In genomic region chr11:134731562-134731961, GRCh38 we compare ENCODE assay signal across 2 cellular contexts.
A peak's percentile ranks its signal among the peaks of the same experiment; 100 is the strongest.
TF ChIP-seq lines count a peak whose summit lies in the region.

No MANE protein-coding gene starts in this region.

TF ChIP-seq in H1, 55 proteins besides CTCF, POLR2A, EP300 and RAD21 (continues in another document):
- TF ChIP-seq CREB1 (IDR thresholded peaks at IDR 0.05) (peak; percentile 35; the same call in 1 of the 2 replicates), POU5F1 (IDR thresholded peaks at IDR 0.05; ENCODE audit: low read depth, low read length) (no peak), YY1 (IDR thresholded peaks at IDR 0.05; ENCODE audit: low read depth, low read length) (peak; percentile 51; the same call in 1 of the 2 replicates), CHD2 (IDR thresholded peaks at IDR 0.05; ENCODE audit: low read length) (no peak), CEBPB (IDR thresholded peaks at IDR 0.05; ENCODE audit: low read depth, low read length) (no peak), EGR1 (IDR thresholded peaks at IDR 0.05; ENCODE audit: borderline replicate concordance, low read depth, low read length) (no peak), GTF2F1 (IDR thresholded peaks at IDR 0.05; ENCODE audit: borderline replicate concordance, low read depth, low read length) (no peak), CTBP2 (IDR thresholded peaks at IDR 0.05; ENCODE audit: borderline replicate concordance, insufficient read depth, insufficient read length, low read length) (peak; percentile 93), CBX5 (IDR thresholded peaks at IDR 0.05; ENCODE audit: low read depth, low read length) (no peak), SIRT6 (IDR thresholded peaks at IDR 0.05; ENCODE audit: low read length) (no peak), RBBP5 (IDR thresholded peaks at IDR 0.05; ENCODE audit: borderline replicate concordance, low read depth, low read length) (no peak), SRF (IDR thresholded peaks at IDR 0.05; ENCODE audit: low read depth, low read length) (no peak), TAF7 (optimal IDR thresholded peaks at IDR 0.05; ENCODE audit: borderline replicate concordance, low read depth, low read length) (no peak), BACH1 (IDR thresholded peaks at IDR 0.05; ENCODE audit: low read length) (no peak), TCF12 (IDR thresholded peaks at IDR 0.05; ENCODE audit: low read depth, low read length) (0 out of 2 replicates have a peak, but pooled peaks have one; percentile 55), RNF2 (IDR thresholded peaks at IDR 0.05; ENCODE audit: borderline replicate concordance, low read depth, low read length, missing control alignments, poor library complexity, severe bottlenecking) (no peak)
- TF ChIP-seq, protein P1, sequence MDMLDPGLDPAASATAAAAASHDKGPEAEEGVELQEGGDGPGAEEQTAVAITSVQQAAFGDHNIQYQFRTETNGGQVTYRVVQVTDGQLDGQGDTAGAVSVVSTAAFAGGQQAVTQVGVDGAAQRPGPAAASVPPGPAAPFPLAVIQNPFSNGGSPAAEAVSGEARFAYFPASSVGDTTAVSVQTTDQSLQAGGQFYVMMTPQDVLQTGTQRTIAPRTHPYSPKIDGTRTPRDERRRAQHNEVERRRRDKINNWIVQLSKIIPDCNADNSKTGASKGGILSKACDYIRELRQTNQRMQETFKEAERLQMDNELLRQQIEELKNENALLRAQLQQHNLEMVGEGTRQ (IDR thresholded peaks at IDR 0.05; ENCODE audit: low read length), result no peak
- TF ChIP-seq, protein P2, sequence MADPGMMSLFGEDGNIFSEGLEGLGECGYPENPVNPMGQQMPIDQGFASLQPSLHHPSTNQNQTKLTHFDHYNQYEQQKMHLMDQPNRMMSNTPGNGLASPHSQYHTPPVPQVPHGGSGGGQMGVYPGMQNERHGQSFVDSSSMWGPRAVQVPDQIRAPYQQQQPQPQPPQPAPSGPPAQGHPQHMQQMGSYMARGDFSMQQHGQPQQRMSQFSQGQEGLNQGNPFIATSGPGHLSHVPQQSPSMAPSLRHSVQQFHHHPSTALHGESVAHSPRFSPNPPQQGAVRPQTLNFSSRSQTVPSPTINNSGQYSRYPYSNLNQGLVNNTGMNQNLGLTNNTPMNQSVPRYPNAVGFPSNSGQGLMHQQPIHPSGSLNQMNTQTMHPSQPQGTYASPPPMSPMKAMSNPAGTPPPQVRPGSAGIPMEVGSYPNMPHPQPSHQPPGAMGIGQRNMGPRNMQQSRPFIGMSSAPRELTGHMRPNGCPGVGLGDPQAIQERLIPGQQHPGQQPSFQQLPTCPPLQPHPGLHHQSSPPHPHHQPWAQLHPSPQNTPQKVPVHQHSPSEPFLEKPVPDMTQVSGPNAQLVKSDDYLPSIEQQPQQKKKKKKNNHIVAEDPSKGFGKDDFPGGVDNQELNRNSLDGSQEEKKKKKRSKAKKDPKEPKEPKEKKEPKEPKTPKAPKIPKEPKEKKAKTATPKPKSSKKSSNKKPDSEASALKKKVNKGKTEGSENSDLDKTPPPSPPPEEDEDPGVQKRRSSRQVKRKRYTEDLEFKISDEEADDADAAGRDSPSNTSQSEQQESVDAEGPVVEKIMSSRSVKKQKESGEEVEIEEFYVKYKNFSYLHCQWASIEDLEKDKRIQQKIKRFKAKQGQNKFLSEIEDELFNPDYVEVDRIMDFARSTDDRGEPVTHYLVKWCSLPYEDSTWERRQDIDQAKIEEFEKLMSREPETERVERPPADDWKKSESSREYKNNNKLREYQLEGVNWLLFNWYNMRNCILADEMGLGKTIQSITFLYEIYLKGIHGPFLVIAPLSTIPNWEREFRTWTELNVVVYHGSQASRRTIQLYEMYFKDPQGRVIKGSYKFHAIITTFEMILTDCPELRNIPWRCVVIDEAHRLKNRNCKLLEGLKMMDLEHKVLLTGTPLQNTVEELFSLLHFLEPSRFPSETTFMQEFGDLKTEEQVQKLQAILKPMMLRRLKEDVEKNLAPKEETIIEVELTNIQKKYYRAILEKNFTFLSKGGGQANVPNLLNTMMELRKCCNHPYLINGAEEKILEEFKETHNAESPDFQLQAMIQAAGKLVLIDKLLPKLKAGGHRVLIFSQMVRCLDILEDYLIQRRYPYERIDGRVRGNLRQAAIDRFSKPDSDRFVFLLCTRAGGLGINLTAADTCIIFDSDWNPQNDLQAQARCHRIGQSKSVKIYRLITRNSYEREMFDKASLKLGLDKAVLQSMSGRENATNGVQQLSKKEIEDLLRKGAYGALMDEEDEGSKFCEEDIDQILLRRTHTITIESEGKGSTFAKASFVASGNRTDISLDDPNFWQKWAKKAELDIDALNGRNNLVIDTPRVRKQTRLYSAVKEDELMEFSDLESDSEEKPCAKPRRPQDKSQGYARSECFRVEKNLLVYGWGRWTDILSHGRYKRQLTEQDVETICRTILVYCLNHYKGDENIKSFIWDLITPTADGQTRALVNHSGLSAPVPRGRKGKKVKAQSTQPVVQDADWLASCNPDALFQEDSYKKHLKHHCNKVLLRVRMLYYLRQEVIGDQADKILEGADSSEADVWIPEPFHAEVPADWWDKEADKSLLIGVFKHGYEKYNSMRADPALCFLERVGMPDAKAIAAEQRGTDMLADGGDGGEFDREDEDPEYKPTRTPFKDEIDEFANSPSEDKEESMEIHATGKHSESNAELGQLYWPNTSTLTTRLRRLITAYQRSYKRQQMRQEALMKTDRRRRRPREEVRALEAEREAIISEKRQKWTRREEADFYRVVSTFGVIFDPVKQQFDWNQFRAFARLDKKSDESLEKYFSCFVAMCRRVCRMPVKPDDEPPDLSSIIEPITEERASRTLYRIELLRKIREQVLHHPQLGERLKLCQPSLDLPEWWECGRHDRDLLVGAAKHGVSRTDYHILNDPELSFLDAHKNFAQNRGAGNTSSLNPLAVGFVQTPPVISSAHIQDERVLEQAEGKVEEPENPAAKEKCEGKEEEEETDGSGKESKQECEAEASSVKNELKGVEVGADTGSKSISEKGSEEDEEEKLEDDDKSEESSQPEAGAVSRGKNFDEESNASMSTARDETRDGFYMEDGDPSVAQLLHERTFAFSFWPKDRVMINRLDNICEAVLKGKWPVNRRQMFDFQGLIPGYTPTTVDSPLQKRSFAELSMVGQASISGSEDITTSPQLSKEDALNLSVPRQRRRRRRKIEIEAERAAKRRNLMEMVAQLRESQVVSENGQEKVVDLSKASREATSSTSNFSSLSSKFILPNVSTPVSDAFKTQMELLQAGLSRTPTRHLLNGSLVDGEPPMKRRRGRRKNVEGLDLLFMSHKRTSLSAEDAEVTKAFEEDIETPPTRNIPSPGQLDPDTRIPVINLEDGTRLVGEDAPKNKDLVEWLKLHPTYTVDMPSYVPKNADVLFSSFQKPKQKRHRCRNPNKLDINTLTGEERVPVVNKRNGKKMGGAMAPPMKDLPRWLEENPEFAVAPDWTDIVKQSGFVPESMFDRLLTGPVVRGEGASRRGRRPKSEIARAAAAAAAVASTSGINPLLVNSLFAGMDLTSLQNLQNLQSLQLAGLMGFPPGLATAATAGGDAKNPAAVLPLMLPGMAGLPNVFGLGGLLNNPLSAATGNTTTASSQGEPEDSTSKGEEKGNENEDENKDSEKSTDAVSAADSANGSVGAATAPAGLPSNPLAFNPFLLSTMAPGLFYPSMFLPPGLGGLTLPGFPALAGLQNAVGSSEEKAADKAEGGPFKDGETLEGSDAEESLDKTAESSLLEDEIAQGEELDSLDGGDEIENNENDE (IDR thresholded peaks at IDR 0.05; ENCODE audit: insufficient replicate concordance, low read length), result no peak

TF ChIP-seq in neural cell, 6 proteins besides CTCF, POLR2A, EP300 and RAD21:
- no peak for TF ChIP-seq MXI1 (conservative IDR thresholded peaks at IDR 0.05; ENCODE audit: poor library complexity, severe bottlenecking)
- TF ChIP-seq, protein P3, sequence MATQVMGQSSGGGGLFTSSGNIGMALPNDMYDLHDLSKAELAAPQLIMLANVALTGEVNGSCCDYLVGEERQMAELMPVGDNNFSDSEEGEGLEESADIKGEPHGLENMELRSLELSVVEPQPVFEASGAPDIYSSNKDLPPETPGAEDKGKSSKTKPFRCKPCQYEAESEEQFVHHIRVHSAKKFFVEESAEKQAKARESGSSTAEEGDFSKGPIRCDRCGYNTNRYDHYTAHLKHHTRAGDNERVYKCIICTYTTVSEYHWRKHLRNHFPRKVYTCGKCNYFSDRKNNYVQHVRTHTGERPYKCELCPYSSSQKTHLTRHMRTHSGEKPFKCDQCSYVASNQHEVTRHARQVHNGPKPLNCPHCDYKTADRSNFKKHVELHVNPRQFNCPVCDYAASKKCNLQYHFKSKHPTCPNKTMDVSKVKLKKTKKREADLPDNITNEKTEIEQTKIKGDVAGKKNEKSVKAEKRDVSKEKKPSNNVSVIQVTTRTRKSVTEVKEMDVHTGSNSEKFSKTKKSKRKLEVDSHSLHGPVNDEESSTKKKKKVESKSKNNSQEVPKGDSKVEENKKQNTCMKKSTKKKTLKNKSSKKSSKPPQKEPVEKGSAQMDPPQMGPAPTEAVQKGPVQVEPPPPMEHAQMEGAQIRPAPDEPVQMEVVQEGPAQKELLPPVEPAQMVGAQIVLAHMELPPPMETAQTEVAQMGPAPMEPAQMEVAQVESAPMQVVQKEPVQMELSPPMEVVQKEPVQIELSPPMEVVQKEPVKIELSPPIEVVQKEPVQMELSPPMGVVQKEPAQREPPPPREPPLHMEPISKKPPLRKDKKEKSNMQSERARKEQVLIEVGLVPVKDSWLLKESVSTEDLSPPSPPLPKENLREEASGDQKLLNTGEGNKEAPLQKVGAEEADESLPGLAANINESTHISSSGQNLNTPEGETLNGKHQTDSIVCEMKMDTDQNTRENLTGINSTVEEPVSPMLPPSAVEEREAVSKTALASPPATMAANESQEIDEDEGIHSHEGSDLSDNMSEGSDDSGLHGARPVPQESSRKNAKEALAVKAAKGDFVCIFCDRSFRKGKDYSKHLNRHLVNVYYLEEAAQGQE (IDR thresholded peaks at IDR 0.05; ENCODE audit: borderline replicate concordance), result no peak
- no peak for TF ChIP-seq TAF1 (IDR thresholded peaks at IDR 0.05; ENCODE audit: low read depth)
- TF ChIP-seq EZH2 (IDR thresholded peaks at IDR 0.05; ENCODE audit: borderline replicate concordance, insufficient read depth, low read length, poor library complexity, severe bottlenecking), result no peak
- no peak for TF ChIP-seq SMC3 (conservative IDR thresholded peaks at IDR 0.05; ENCODE audit: poor library complexity)
- no peak for TF ChIP-seq POLR2AphosphoS5 (IDR thresholded peaks at IDR 0.05)
TF ChIP-seq in neural cell: peak in this region for 0.
